17 cellular contexts compared by ENCODE assay signal in the genomic region with DNA sequence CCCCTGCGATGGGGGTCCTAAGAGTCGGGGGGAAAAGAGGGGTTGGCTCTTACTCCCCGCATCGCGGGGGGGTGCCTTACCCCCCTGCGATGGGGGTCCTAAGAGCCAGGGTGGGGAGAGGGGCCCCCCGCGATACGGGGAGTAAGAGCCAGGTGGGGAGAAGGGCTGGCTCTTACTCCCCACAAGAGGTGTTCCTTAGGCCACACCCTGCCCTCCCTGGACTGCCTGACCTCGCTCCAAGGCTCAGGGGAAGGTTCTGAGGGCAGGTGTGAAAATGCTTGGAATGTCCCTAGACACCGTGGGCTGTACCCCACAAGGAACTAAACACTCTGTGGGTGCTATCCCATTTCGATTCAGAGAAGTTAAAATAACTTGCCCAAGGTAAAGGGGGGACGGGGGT. TPM values are rescaled to one million over a fixed set of nuclear protein-coding genes. Genes with fewer than 3 reads are reported as not detected.
"Had no signal": no experiment of that assay in that cellular context is flagged by ENCODE, and none has a peak within 500 bp of the region (broad histone marks: within the 10 kb centered on the region; RNA-seq: fewer than 3 reads in every experiment).

No MANE protein-coding gene starts in this region.

- H3K27ac Mint-ChIP-seq: activated naive CD8-positive, alpha-beta T cell; activated T-cell treated with anti-CD3 and anti-CD28 coated beads, Interleukin-2, amount 50 U/mL, for 24 hours; activated T-helper 17 cell treated with anti-CD3 and anti-CD28 coated beads, Interleukin-2, amount 50 U/mL, for 72 hours; nephron; progenitor cell of endocrine pancreas; stimulated activated naive CD8-positive, alpha-beta T cell treated with anti-CD3 and anti-CD28 coated beads, Interleukin-15, Interleukin-2, amounts not matched to agents 100 ng/mL and 50 ng/mL, for 24 hours; T-cell had no signal

- H3K27me3 ChIP-seq: right lobe of liver, vagina had no signal

- H3K36me3 ChIP-seq: right lobe of liver, thoracic aorta, vagina had no signal

- H3K4me1 Mint-ChIP-seq: nephron had no signal

- H3K27ac ChIP-seq: epithelial cell of prostate, right lobe of liver, thoracic aorta, vagina had no signal

- H3K4me1 ChIP-seq: right lobe of liver had no signal

- DNase-seq: central memory CD4-positive, alpha-beta T cell; mammary epithelial cell; stimulated activated CD4-positive, alpha-beta T cell treated with anti-CD3 and anti-CD28 coated beads, Interleukin-12 subunit alpha, Interleukin-12 subunit beta, amount 100 ng/mL, for 4 hours had no signal

- H3K9me3 ChIP-seq: right lobe of liver, thoracic aorta, vagina had no signal

- H3K36me3 Mint-ChIP-seq: T-cell, type B pancreatic cell had no signal

- H3K27me3 Mint-ChIP-seq: activated naive CD8-positive, alpha-beta T cell; activated T-helper 17 cell treated with anti-CD3 and anti-CD28 coated beads, Interleukin-2, amount 50 U/mL, for 72 hours; stimulated activated naive CD8-positive, alpha-beta T cell treated with anti-CD3 and anti-CD28 coated beads, Interleukin-15, Interleukin-2, amounts not matched to agents 100 ng/mL and 50 ng/mL, for 24 hours had no signal

- H3K4me3 Mint-ChIP-seq: activated naive CD8-positive, alpha-beta T cell; activated T-cell treated with anti-CD3 and anti-CD28 coated beads, Interleukin-2, amount 50 U/mL, for 24 hours; activated T-helper 17 cell treated with anti-CD3 and anti-CD28 coated beads, Interleukin-2, amount 50 U/mL, for 72 hours; stimulated activated naive CD8-positive, alpha-beta T cell treated with anti-CD3 and anti-CD28 coated beads, Interleukin-15, Interleukin-2, amounts not matched to agents 100 ng/mL and 50 ng/mL, for 24 hours; T-cell had no signal

- FAIRE-seq: frontal cortex had no signal

- H3K9me3 Mint-ChIP-seq: activated T-cell treated with anti-CD3 and anti-CD28 coated beads, Interleukin-2, amount 50 U/mL, for 24 hours; activated T-helper 17 cell treated with anti-CD3 and anti-CD28 coated beads, Interleukin-2, amount 50 U/mL, for 72 hours; nephron; stimulated activated naive CD8-positive, alpha-beta T cell treated with anti-CD3 and anti-CD28 coated beads, Interleukin-15, Interleukin-2, amounts not matched to agents 100 ng/mL and 50 ng/mL, for 24 hours; T-cell; type B pancreatic cell had no signal

- H3K4me3 ChIP-seq: right lobe of liver, thoracic aorta, vagina had no signal

RNA-seq across cellular contexts. Expression of a gene that starts 14.1 kb away (rescaled TPM):
- total RNA-seq: progenitor cell of endocrine pancreas; T-helper 2 cell treated with Interferon-gamma antibody and Interleukin-4, amounts not matched to agents 100 ng/mL and 5 ng/mL, for 36 hours had no signal
